Comparison of ENCODE assay signal across 33 cellular contexts in the genomic region with DNA sequence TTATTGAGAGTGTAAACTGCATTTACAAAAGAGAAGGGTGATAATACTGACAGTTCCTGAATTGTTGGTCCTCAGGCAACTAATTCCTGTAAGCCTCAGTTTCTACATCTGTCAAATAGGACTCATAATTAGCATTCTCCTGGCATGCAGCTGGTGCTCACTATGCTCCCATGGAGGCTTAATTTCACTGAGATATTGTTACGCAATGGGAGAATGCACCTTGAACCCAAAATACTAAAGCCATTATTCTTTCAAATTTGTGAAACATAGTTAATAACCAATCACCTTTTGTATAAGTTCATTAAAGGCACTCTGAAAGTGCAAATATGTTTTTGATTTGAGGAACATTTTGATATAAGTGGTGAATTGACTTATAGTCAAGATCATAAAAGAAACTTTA.
"Had no signal": no experiment of that assay in that cellular context is flagged by ENCODE, and none has a peak within 500 bp of the region (broad histone marks: within the 10 kb centered on the region; RNA-seq: fewer than 3 reads in every experiment).

No MANE protein-coding gene starts in this region.

- H3K9me3 ChIP-seq: adrenal gland, ascending aorta, body of pancreas had no signal

- FAIRE-seq: astrocyte, bronchial epithelial cell had no signal

- DNase-seq: activated effector memory CD4-positive, alpha-beta T cell treated with anti-CD3 and anti-CD28 coated beads, Interleukin-2, amount 50 U/mL, for 16 hours; activated effector memory CD4-positive, alpha-beta T cell treated with Interleukin-2 at 50 U/mL for 16 hours; activated gamma-delta T cell; activated gamma-delta T cell treated with Interleukin-2 at 50 U/mL for 16 hours; activated naive CD4-positive, alpha-beta T cell; activated naive CD4-positive, alpha-beta T cell treated with anti-CD3 and anti-CD28 coated beads for 36 hours; activated naive CD4-positive, alpha-beta T cell treated with anti-CD3 and anti-CD28 coated beads, Interleukin-2, amount 10 ng/mL, durations not matched to agents 7 days and 5 days; activated naive CD4-positive, alpha-beta T cell treated with anti-CD3 and anti-CD28 coated beads, Interleukin-2, amount 50 U/mL, for 16 hours; activated naive CD4-positive, alpha-beta T cell treated with Interleukin-2 at 50 U/mL for 16 hours; activated naive CD8-positive, alpha-beta T cell treated with anti-CD3 and anti-CD28 coated beads for 36 hours; activated naive CD8-positive, alpha-beta T cell treated with anti-CD3 and anti-CD28 coated beads, Interleukin-2, amount 10 ng/mL, durations not matched to agents 7 days and 5 days; activated naive CD8-positive, alpha-beta T cell treated with anti-CD3 and anti-CD28 coated beads, Interleukin-2, amount 50 U/mL, for 24 hours; activated T-cell treated with anti-CD3 and anti-CD28 coated beads, Interleukin-2, amount 50 U/mL, for 24 hours; activated T-cell treated with anti-CD3 and anti-CD28 coated beads, Interleukin-2, amount 50 U/mL, for 4 hours; activated T-cell treated with anti-CD3 and anti-CD28 coated beads, Interleukin-2, amount 50 U/mL, for 48 hours; activated T-cell treated with anti-CD3 and anti-CD28 coated beads, Interleukin-2, amount 50 U/mL, for 72 hours; adrenal gland; amniotic stem cell; amygdala; anterior cingulate cortex; aorta; body of pancreas; brain microvascular endothelial cell; caudate nucleus; central memory CD4-positive, alpha-beta T cell; cerebellar nuclear complex had no signal

- H3K27ac ChIP-seq: adrenal gland, ascending aorta, body of pancreas, brain microvascular endothelial cell, breast epithelium, cardiac muscle cell had no signal

- ATAC-seq: activated naive CD4-positive, alpha-beta T cell treated with anti-CD3 and anti-CD28 coated beads, Interleukin-2, amount 50 U/mL, for 72 hours; activated naive CD8-positive, alpha-beta T cell treated with anti-CD3 and anti-CD28 coated beads, Interleukin-2, amount 50 U/mL, for 24 hours; activated T-cell treated with anti-CD3 and anti-CD28 coated beads, Interleukin-2, amount 50 U/mL, for 4 hours; activated T-cell treated with anti-CD3 and anti-CD28 coated beads, Interleukin-2, amount 50 U/mL, for 72 hours; activated T-helper 17 cell treated with anti-CD3 and anti-CD28 coated beads, Interleukin-2, amount 50 U/mL, for 72 hours; body of pancreas had no signal

- H3K4me3 ChIP-seq: adrenal gland, ascending aorta, body of pancreas, breast epithelium, cardiac muscle cell had no signal

- H3K4me1 ChIP-seq: adrenal gland, ascending aorta, breast epithelium had no signal

- H3K27me3 ChIP-seq: adrenal gland, ascending aorta, body of pancreas, brain microvascular endothelial cell, breast epithelium, cardiac muscle cell had no signal

- H3K36me3 ChIP-seq: adrenal gland, ascending aorta, brain microvascular endothelial cell, breast epithelium, cardiac muscle cell had no signal
